Comparison of ENCODE assay signal across 11 cellular contexts in genomic region chr16:70635356-70636016, GRCh38. TPM values are rescaled to one million over a fixed set of nuclear protein-coding genes. Genes with fewer than 3 reads are reported as not detected.
DNase-seq lines count a peak whose midpoint lies in the region; ATAC-seq and TF ChIP-seq lines count a peak whose summit lies in the region.
"Had no signal": no experiment of that assay in that cellular context is flagged by ENCODE, and none has a peak within 500 bp of the region (broad histone marks: within the 10 kb centered on the region; RNA-seq: fewer than 3 reads in every experiment).

No MANE protein-coding gene starts in this region.

- H3K27me3 Mint-ChIP-seq in osteocyte (ENCODE audit: unreplicated experiment) (no peaks in the 10 kb centered on the region), natural killer cell (ENCODE audit: low read depth in 2 of 2) (peaks cover 3 to 6% of the 10 kb centered on the region in 2 donors), Caco-2 (ENCODE audit: insufficient read depth, unreplicated experiment) (peaks cover 2% of the 10 kb centered on the region)

- H3K27me3 ChIP-seq in SK-N-SH (ENCODE audit: insufficient read depth): no peaks in the 10 kb centered on the region
- no peaks in the 10 kb centered on the region for H3K27me3 ChIP-seq in Caco-2 (replicated peaks; ENCODE audit: control insufficient read depth, insufficient read depth, low read length)
- H3K27me3 ChIP-seq: left lung had no signal

- H3K4me3 ChIP-seq in SK-N-SH (ENCODE audit: low read depth in 2 of 2, low read length in 1 of 2): peak overlapping the region in 1 of 2 experiments; percentile 28; a peak in 1 of 4 replicates
- H3K4me3 ChIP-seq in Caco-2 (ENCODE audit: low read depth, low read length): no peak overlapping the region
- H3K4me3 ChIP-seq: left lung had no signal

- H3K27ac ChIP-seq in SK-N-SH (ENCODE audit: low read depth in 2 of 2, low read length in 1 of 2): peak overlapping the region in 1 of 2 experiments; percentile 95; a peak in 2 of 4 replicates
- H3K27ac ChIP-seq in epithelial cell of prostate: peak overlapping the region; percentile 29
- H3K27ac ChIP-seq: left lung, VCaP had no signal

- DNase-seq in GM03348 (ENCODE audit: low spot score) (peak; percentile 77), SK-N-SH (no peak), epithelial cell of prostate (ENCODE audit: low read depth, low spot score) (no peak), osteocyte (ENCODE audit: extremely low spot score, unreplicated experiment) (no peak), activated gamma-delta T cell treated with Interleukin-2 at 50 U/mL for 16 hours (no peak), natural killer cell (no peak), Caco-2 (no peak)
- no peak for DNase-seq in effector CD8-positive, alpha-beta T cell (lab: John Stamatoyannopoulos, UW)
- DNase-seq: left lung, NCI-H2029 treated with DMSO at 0.1 percent for 48 hours had no signal

- peak overlapping the region; percentile 18 for H3K4me3 Mint-ChIP-seq in osteocyte (ENCODE audit: unreplicated experiment)
- H3K4me3 Mint-ChIP-seq in natural killer cell: no peak overlapping the region
- H3K4me3 Mint-ChIP-seq in Caco-2 (ENCODE audit: unreplicated experiment): no peak overlapping the region

- CTCF ChIA-PET in SK-N-SH (lab: Yijun Ruan, JAX): interaction anchor here (0.7 to 1.5 kb wide), 4 partner anchors 19 to 136 kb away, joined by 3 to 7 read pairs (median 4); no protein-coding TSS in a partner anchor
- CTCF ChIA-PET in Caco-2 (lab: Charles Lee): interaction anchor here (0.6 kb wide), 1 partner anchor 45 kb away, joined by 3 read pairs; no protein-coding TSS in a partner anchor

- WGBS in SK-N-SH (ENCODE audit: low lambda C conversion rate): 55% methylated on average over 5 of the region's 5 CpGs

- H3K9me3 Mint-ChIP-seq in osteocyte (ENCODE audit: unreplicated experiment) (peaks cover 5% of the 10 kb centered on the region), natural killer cell (no peaks in the 10 kb centered on the region), Caco-2 (ENCODE audit: unreplicated experiment) (peaks cover 8% of the 10 kb centered on the region)

- peaks cover 25% of the 10 kb centered on the region for H3F3A ChIP-seq in SK-N-SH (replicated peaks; ENCODE audit: insufficient read depth)

- H3K4me2 ChIP-seq in SK-N-SH: peak overlapping the region; percentile 70

- H3K4me1 Mint-ChIP-seq in osteocyte (ENCODE audit: unreplicated experiment) (peaks cover 57% of the 10 kb centered on the region), natural killer cell (no peaks in the 10 kb centered on the region), Caco-2 (ENCODE audit: low read depth, unreplicated experiment) (no peaks in the 10 kb centered on the region)

- peak overlapping the region; percentile 95 for H3K27ac Mint-ChIP-seq in osteocyte (ENCODE audit: unreplicated experiment)
- H3K27ac Mint-ChIP-seq in natural killer cell: no peak overlapping the region
- no peak overlapping the region for H3K27ac Mint-ChIP-seq in Caco-2 (ENCODE audit: unreplicated experiment)

- no peaks in the 10 kb centered on the region for H3K79me2 ChIP-seq in SK-N-SH (ENCODE audit: insufficient read depth)

- peaks cover 8% of the 10 kb centered on the region for H3K36me3 Mint-ChIP-seq in osteocyte (ENCODE audit: unreplicated experiment)
- H3K36me3 Mint-ChIP-seq in natural killer cell: no peaks in the 10 kb centered on the region
- no peaks in the 10 kb centered on the region for H3K36me3 Mint-ChIP-seq in Caco-2 (ENCODE audit: insufficient read depth, unreplicated experiment)

- POLR2A ChIA-PET in SK-N-SH (lab: Yijun Ruan, JAX): interaction anchor here (0.9 kb wide), 1 partner anchor 38 kb away, joined by 4 read pairs; no protein-coding TSS in a partner anchor
- POLR2A ChIA-PET in Caco-2 (lab: Charles Lee): no interaction called here

- H3K4me1 ChIP-seq in SK-N-SH (ENCODE audit: control insufficient read depth in 1 of 2, insufficient read depth in 2 of 2, low read depth in 1 of 2, low read length in 1 of 2): peaks cover 6 to 9% of the 10 kb centered on the region in 2 experiments; a peak in 3 of 4 replicates
- no peaks in the 10 kb centered on the region for H3K4me1 ChIP-seq in Caco-2
- H3K4me1 ChIP-seq: left lung had no signal

- no TSS peak for BruUV-seq in Caco-2 (replicated peaks; lab: Mats Ljungman, UMichigan)

- H3K9ac ChIP-seq in SK-N-SH: peak overlapping the region; percentile 57; the same call in 1 of the 2 replicates

- H4K20me1 ChIP-seq in SK-N-SH (ENCODE audit: insufficient read depth): no peaks in the 10 kb centered on the region

- H3K36me3 ChIP-seq in SK-N-SH (replicated peaks in 1 of 2; ENCODE audit: control insufficient read depth in 1 of 2, insufficient read depth in 2 of 2, low read length in 1 of 2) (no peaks in the 10 kb centered on the region), Caco-2 (ENCODE audit: control insufficient read depth, insufficient read depth, low read length) (no peaks in the 10 kb centered on the region)
- H3K36me3 ChIP-seq: left lung had no signal

- TF ChIP-seq CTCF in SK-N-SH (IDR thresholded peaks at IDR 0.05) (no peak), osteocyte (IDR thresholded peaks at IDR 0.05) (no peak), natural killer cell (IDR thresholded peaks at IDR 0.05) (no peak), Caco-2 (IDR thresholded peaks at IDR 0.05; ENCODE audit: insufficient read depth in 1 of 2, low read depth in 1 of 2, low read length in 1 of 2, severe bottlenecking in 1 of 2, unreplicated experiment in 1 of 2) (no peak)

- intact Hi-C loops in natural killer cell (cut with micrococcal nuclease): no loop called here
- intact Hi-C loops in Caco-2 (cut with micrococcal nuclease; ENCODE audit: unreplicated experiment): no loop called here

- H3K9me3 ChIP-seq in SK-N-SH: peaks cover 7% of the 10 kb centered on the region; the same call in 1 of the 2 replicates
- H3K9me3 ChIP-seq in Caco-2: peaks cover 10% of the 10 kb centered on the region

- H2AFZ ChIP-seq in SK-N-SH (ENCODE audit: low read depth): no peak overlapping the region

- no peak for TF ChIP-seq RAD21 in SK-N-SH (IDR thresholded peaks at IDR 0.05; ENCODE audit: low read length)

- H3K9me2 ChIP-seq in SK-N-SH: no peaks in the 10 kb centered on the region

- ATAC-seq in natural killer cell: no peak
- ATAC-seq: left lung had no signal

- 0 out of 4 replicates have a peak, but pooled peaks of 1 of the 2 experiments have one; percentile 9 for TF ChIP-seq EP300 in SK-N-SH (IDR thresholded peaks at IDR 0.05; ENCODE audit: borderline replicate concordance in 1 of 2, low read depth in 1 of 2, low read length in 1 of 2)

TF ChIP-seq in SK-N-SH, 30 proteins besides CTCF, POLR2A, EP300 and RAD21:
- peak; percentile 71; the same call in 1 of the 2 replicates for TF ChIP-seq FOSL2 (IDR thresholded peaks at IDR 0.05; ENCODE audit: borderline replicate concordance, low read depth)
- no peak for TF ChIP-seq POLR2AphosphoS5 (IDR thresholded peaks at IDR 0.05; ENCODE audit: low read depth, low read length)
- peak; percentile 44; the same call in 1 of the 2 replicates for TF ChIP-seq JUND (IDR thresholded peaks at IDR 0.05)
- TF ChIP-seq RXRA (IDR thresholded peaks at IDR 0.05; ENCODE audit: borderline replicate concordance, low read depth): 0 out of 2 replicates have a peak, but pooled peaks have one; percentile 1
- no peak for TF ChIP-seq RCOR1 (IDR thresholded peaks at IDR 0.05; ENCODE audit: low read length)

RNA-seq across cellular contexts. Expression of gene IL34, which starts 10.9 kb away (rescaled TPM):
- polyA plus RNA-seq in SK-N-SH (2012; rRNA removed): 0.18 and 0.19 TPM in 2 replicates
- 0.17 and 0.26 TPM in 2 replicates for polyA plus RNA-seq in SK-N-SH (2012; cell fraction: cytosol; rRNA removed)
- polyA plus RNA-seq in SK-N-SH (2012; cell fraction: nucleus; rRNA removed): 0.27 and 0.36 TPM in 2 replicates
- total RNA-seq in osteocyte (12.7 and 14.3 TPM in 2 replicates), natural killer cell (under 1 TPM in 2 of 3 donors, not detected in 1; 0.48 to 0.54 TPM), Caco-2 (2022) (0.49 and 0.50 TPM in 2 replicates)

RNA-seq across cellular contexts. Expression of gene MTSS2, which starts 50.4 kb away (rescaled TPM):
- polyA plus RNA-seq in SK-N-SH (2012; rRNA removed): 41.3 and 54.1 TPM in 2 replicates
- polyA plus RNA-seq in SK-N-SH (2012; cell fraction: cytosol; rRNA removed): 25.3 and 37.7 TPM in 2 replicates
- polyA plus RNA-seq in SK-N-SH (2012; cell fraction: nucleus; rRNA removed): 114 and 150 TPM in 2 replicates
- total RNA-seq in osteocyte: 156 and 169 TPM in 2 replicates
- 1 to 10 TPM; 3.8 to 8.8 (median 4.4) TPM for total RNA-seq in natural killer cell
- 45.5 and 64.1 TPM in 2 replicates for total RNA-seq in Caco-2 (2022)
